Comparison of ENCODE assay signal across 8 cellular contexts in the genomic region with DNA sequence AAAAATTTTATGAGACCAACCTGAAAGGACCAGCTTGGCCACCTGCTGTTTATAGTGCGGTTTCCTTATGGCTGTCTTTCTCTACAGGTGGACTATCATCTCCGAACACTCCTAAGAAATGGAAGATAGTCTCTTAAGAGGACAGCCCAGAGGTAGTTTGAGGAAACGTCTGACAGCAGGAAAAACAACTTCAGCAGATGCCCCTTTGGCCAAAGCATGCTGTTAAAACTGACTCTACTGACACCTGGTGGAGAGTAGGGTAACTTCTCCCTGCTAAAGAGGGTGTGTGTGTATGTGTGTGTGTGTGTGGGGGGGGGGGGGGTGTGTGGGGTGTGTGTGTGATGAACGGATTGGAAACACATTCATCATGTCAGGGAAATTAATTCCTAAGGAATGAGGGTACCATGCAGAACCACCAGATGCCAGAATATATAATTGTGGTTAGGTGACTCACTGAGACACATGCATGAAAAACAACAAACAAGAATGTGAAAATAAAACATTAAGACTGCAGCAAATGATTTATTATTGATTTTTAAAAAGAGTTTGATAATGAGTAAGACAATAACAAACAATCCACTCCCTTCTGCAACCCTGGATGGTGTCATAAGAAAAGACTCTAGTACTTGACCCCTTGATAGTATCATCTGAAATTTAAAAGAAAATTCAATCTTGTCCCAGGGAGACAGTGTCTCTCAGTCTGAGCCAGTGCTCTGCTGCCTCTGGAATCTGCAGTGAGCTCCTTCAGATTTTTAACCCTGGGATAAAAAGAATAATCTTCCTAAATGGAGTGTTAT.
DNase-seq lines count a peak whose midpoint lies in the region; ATAC-seq and TF ChIP-seq lines count a peak whose summit lies in the region.

No MANE protein-coding gene starts in this region.

- TF ChIP-seq EP300 in Ishikawa (IDR thresholded peaks at IDR 0.05; ENCODE audit: borderline replicate concordance) = no peak; the same call in 1 of the 2 replicates

- in situ Hi-C loops in GM23248 (cut with MboI) = loop anchor here (10.0 kb wide), 1 partner anchor 233 kb away; no protein-coding TSS in a partner anchor

- peak; percentile 93 for TF ChIP-seq RAD21 in Ishikawa (IDR thresholded peaks at IDR 0.05; ENCODE audit: low read depth)

- peak; percentile 57 for ATAC-seq in stimulated activated naive CD8-positive, alpha-beta T cell treated with anti-CD3 and anti-CD28 coated beads, Interleukin-15, Interleukin-2, amounts not matched to agents 100 U/mL and 50 U/mL, for 24 hours

- 0 out of 2 replicates have a peak overlapping the region, but pooled peaks have one; percentile 6 for H3K4me3 ChIP-seq in GM23248

- no peaks in the 10 kb centered on the region for H3K9me2 ChIP-seq in GM23248 (ENCODE audit: insufficient read depth)

- peak overlapping the region; percentile 49 for H3K9ac ChIP-seq in GM23248

- H4K20me1 ChIP-seq in GM23248 (ENCODE audit: insufficient read depth) = no peaks in the 10 kb centered on the region

- H3K4me1 ChIP-seq in GM23248 (ENCODE audit: insufficient read depth) = peaks cover 37% of the 10 kb centered on the region

- peaks cover 40% of the 10 kb centered on the region for H3F3A ChIP-seq in GM23248 (ENCODE audit: insufficient read depth)

- WGBS in GM23248 (ENCODE audit: low coverage in 1 of 2, low lambda C conversion rate in 2 of 2, missing lambda C conversion rate in 2 of 2), 2 experiments = 28 to 31% methylated on average over 3 to 4 of the region's 4 CpGs

- H3K9me3 ChIP-seq in GM23248 (ENCODE audit: low read depth) = no peaks in the 10 kb centered on the region

- no peaks in the 10 kb centered on the region for H3K27me3 ChIP-seq in GM23248 (replicated peaks; ENCODE audit: insufficient read depth)

- H2AFZ ChIP-seq in GM23248 = 0 out of 2 replicates have a peak overlapping the region, but pooled peaks have one; percentile 32

- H3K36me3 ChIP-seq in GM23248 (ENCODE audit: low read depth) = no peaks in the 10 kb centered on the region

- H3K4me2 ChIP-seq in GM23248 (ENCODE audit: unreplicated experiment) = peak overlapping the region; percentile 59

- peak; percentile 23 to 27 for DNase-seq in stimulated activated CD4-positive, alpha-beta T cell treated with anti-CD3 and anti-CD28 coated beads, Interleukin-2, amount 100 ng/mL, for 48 hours
- no peak for DNase-seq in stimulated activated CD4-positive, alpha-beta T cell treated with anti-CD3 and anti-CD28 coated beads, Interleukin-12 subunit alpha, Interleukin-12 subunit beta, amount 100 ng/mL, for 4 hours
- peak; percentile 92 for DNase-seq in GM23248
- DNase-seq in RPMI7951 (ENCODE audit: low read depth) = peak; percentile 89
- DNase-seq in central memory CD4-positive, alpha-beta T cell = peak; percentile 15
- DNase-seq in kidney tubule cell (ENCODE audit: low spot score) = peak; percentile 97
- peak; percentile 13 for DNase-seq in stimulated activated naive CD8-positive, alpha-beta T cell treated with anti-CD3 and anti-CD28 coated beads, Interleukin-15, Interleukin-2, amounts not matched to agents 100 U/mL and 50 U/mL, for 24 hours

- H3K27ac ChIP-seq in GM23248 = peak overlapping the region; percentile 83

- H3K79me2 ChIP-seq in GM23248 (ENCODE audit: insufficient read depth) = no peaks in the 10 kb centered on the region

TF ChIP-seq in Ishikawa, 13 proteins besides CTCF, POLR2A, EP300 and RAD21:
- TF ChIP-seq TCF12 (IDR thresholded peaks at IDR 0.05; ENCODE audit: low read depth) (no peak), TAF1 (IDR thresholded peaks at IDR 0.05; ENCODE audit: low read depth) (no peak), FOXM1 (IDR thresholded peaks at IDR 0.05; ENCODE audit: borderline replicate concordance, low read depth) (no peak), CEBPB (IDR thresholded peaks at IDR 0.05) (no peak), ZBTB7A (IDR thresholded peaks at IDR 0.05; ENCODE audit: low read depth) (no peak), TEAD4 (IDR thresholded peaks at IDR 0.05) (no peak), EGR1 (IDR thresholded peaks at IDR 0.05) (no peak), YY1 (IDR thresholded peaks at IDR 0.05; ENCODE audit: low read depth) (no peak), CREB1 (IDR thresholded peaks at IDR 0.05; ENCODE audit: low read depth) (no peak), NFIC (IDR thresholded peaks at IDR 0.05) (no peak)
- TF ChIP-seq, protein P1, sequence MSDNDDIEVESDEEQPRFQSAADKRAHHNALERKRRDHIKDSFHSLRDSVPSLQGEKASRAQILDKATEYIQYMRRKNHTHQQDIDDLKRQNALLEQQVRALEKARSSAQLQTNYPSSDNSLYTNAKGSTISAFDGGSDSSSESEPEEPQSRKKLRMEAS (IDR thresholded peaks at IDR 0.05) = no peak
- TF ChIP-seq, protein P2, sequence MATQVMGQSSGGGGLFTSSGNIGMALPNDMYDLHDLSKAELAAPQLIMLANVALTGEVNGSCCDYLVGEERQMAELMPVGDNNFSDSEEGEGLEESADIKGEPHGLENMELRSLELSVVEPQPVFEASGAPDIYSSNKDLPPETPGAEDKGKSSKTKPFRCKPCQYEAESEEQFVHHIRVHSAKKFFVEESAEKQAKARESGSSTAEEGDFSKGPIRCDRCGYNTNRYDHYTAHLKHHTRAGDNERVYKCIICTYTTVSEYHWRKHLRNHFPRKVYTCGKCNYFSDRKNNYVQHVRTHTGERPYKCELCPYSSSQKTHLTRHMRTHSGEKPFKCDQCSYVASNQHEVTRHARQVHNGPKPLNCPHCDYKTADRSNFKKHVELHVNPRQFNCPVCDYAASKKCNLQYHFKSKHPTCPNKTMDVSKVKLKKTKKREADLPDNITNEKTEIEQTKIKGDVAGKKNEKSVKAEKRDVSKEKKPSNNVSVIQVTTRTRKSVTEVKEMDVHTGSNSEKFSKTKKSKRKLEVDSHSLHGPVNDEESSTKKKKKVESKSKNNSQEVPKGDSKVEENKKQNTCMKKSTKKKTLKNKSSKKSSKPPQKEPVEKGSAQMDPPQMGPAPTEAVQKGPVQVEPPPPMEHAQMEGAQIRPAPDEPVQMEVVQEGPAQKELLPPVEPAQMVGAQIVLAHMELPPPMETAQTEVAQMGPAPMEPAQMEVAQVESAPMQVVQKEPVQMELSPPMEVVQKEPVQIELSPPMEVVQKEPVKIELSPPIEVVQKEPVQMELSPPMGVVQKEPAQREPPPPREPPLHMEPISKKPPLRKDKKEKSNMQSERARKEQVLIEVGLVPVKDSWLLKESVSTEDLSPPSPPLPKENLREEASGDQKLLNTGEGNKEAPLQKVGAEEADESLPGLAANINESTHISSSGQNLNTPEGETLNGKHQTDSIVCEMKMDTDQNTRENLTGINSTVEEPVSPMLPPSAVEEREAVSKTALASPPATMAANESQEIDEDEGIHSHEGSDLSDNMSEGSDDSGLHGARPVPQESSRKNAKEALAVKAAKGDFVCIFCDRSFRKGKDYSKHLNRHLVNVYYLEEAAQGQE (IDR thresholded peaks at IDR 0.05; ENCODE audit: low read depth) = no peak
- TF ChIP-seq, protein P3, sequence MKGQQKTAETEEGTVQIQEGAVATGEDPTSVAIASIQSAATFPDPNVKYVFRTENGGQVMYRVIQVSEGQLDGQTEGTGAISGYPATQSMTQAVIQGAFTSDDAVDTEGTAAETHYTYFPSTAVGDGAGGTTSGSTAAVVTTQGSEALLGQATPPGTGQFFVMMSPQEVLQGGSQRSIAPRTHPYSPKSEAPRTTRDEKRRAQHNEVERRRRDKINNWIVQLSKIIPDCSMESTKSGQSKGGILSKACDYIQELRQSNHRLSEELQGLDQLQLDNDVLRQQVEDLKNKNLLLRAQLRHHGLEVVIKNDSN (IDR thresholded peaks at IDR 0.05) = no peak
